3 cellular contexts compared by ENCODE assay signal in the genomic region with DNA sequence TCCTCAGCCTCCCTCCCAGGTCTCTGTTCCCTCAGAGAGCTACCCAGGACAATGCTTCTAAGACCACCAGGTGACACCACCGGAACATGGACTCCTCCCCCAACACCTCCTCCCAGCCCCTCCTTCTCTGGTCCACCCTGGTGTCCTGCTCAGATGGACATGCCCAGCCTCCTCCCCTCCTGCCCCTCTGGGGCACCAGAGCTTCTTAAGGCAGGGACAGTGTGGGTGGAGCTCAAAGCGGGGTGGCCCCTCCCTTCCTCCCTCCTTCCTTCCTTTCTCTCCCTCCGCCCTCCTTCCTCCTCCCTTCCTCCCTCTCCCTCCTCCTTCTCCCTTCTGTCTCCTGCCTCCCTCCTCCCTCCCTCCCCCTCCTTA.
TF ChIP-seq lines count a peak whose summit lies in the region.

No MANE protein-coding gene starts in this region.

TF ChIP-seq in IMR-90, 13 proteins besides CTCF, POLR2A, EP300 and RAD21:
- TF ChIP-seq SMC3 (IDR thresholded peaks at IDR 0.05; ENCODE audit: low read depth, low read length) (no peak), RFX5 (IDR thresholded peaks at IDR 0.05; ENCODE audit: low read depth, low read length) (no peak), MAZ (IDR thresholded peaks at IDR 0.05; ENCODE audit: borderline replicate concordance, low read depth, low read length) (no peak), USF2 (IDR thresholded peaks at IDR 0.05; ENCODE audit: low read depth, low read length) (no peak), BHLHE40 (IDR thresholded peaks at IDR 0.05; ENCODE audit: low read depth, low read length) (no peak), FOS (IDR thresholded peaks at IDR 0.05; ENCODE audit: low read depth, low read length) (no peak), MAFK (IDR thresholded peaks at IDR 0.05; ENCODE audit: low read depth, low read length) (no peak), NFE2L2 (IDR thresholded peaks at IDR 0.05; ENCODE audit: low read depth, low read length) (no peak), CHD1 (IDR thresholded peaks at IDR 0.05; ENCODE audit: low read depth, low read length) (no peak), MXI1 (IDR thresholded peaks at IDR 0.05; ENCODE audit: borderline replicate concordance, low read depth, low read length) (no peak), RCOR1 (IDR thresholded peaks at IDR 0.05; ENCODE audit: insufficient replicate concordance, low read length) (no peak), CEBPB (IDR thresholded peaks at IDR 0.05; ENCODE audit: low read depth, low read length) (no peak)
- TF ChIP-seq, protein P1, sequence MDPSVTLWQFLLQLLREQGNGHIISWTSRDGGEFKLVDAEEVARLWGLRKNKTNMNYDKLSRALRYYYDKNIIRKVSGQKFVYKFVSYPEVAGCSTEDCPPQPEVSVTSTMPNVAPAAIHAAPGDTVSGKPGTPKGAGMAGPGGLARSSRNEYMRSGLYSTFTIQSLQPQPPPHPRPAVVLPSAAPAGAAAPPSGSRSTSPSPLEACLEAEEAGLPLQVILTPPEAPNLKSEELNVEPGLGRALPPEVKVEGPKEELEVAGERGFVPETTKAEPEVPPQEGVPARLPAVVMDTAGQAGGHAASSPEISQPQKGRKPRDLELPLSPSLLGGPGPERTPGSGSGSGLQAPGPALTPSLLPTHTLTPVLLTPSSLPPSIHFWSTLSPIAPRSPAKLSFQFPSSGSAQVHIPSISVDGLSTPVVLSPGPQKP (IDR thresholded peaks at IDR 0.05; ENCODE audit: borderline replicate concordance, low read depth, low read length) = no peak

TF ChIP-seq in H1, 55 proteins besides CTCF, POLR2A, EP300 and RAD21:
- TF ChIP-seq RFX5 (IDR thresholded peaks at IDR 0.05; ENCODE audit: borderline replicate concordance, low read depth, low read length) = no peak

TF ChIP-seq in HEK293T, 16 proteins besides CTCF, POLR2A, EP300 and RAD21:
- no peak for TF ChIP-seq ARNT (IDR thresholded peaks at IDR 0.05)
- no peak for TF ChIP-seq SUZ12 (IDR thresholded peaks at IDR 0.05)
- no peak for TF ChIP-seq CTBP1 (IDR thresholded peaks at IDR 0.05; ENCODE audit: borderline replicate concordance)
- no peak for TF ChIP-seq BHLHE40 (IDR thresholded peaks at IDR 0.05; ENCODE audit: borderline replicate concordance)
- TF ChIP-seq HDGF (IDR thresholded peaks at IDR 0.05; ENCODE audit: borderline replicate concordance) = no peak
- TF ChIP-seq, protein P2, sequence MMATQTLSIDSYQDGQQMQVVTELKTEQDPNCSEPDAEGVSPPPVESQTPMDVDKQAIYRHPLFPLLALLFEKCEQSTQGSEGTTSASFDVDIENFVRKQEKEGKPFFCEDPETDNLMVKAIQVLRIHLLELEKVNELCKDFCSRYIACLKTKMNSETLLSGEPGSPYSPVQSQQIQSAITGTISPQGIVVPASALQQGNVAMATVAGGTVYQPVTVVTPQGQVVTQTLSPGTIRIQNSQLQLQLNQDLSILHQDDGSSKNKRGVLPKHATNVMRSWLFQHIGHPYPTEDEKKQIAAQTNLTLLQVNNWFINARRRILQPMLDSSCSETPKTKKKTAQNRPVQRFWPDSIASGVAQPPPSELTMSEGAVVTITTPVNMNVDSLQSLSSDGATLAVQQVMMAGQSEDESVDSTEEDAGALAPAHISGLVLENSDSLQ (IDR thresholded peaks at IDR 0.05) = no peak
- TF ChIP-seq TARDBP (IDR thresholded peaks at IDR 0.05) = no peak
- TF ChIP-seq LEF1 (IDR thresholded peaks at IDR 0.05; ENCODE audit: borderline replicate concordance) = no peak
